Comparison of ENCODE assay signal across 22 cellular contexts in the genomic region with DNA sequence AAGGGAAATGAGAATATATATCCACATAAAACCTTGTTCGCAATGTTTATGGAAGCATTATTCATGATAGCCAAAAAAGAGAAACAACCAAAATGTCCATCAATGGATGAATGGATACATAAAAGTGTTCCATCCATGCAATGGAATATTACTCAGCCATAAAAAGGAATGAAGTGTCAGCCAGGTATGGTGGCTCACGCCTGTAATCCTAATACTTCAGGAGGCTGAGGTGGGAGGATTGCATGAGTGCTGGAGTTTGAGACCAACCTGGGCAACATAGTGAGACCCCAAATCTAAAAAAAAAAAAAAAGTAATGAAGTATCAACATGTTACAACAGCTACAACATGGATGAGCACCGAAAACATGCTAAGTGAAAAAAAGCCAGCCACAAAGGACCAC. TPM values are rescaled to one million over a fixed set of nuclear protein-coding genes. Genes with fewer than 3 reads are reported as not detected.
DNase-seq lines count a peak whose midpoint lies in the region; ATAC-seq and TF ChIP-seq lines count a peak whose summit lies in the region.
"Had no signal": no experiment of that assay in that cellular context is flagged by ENCODE, and none has a peak within 500 bp of the region (broad histone marks: within the 10 kb centered on the region; RNA-seq: fewer than 3 reads in every experiment).

No MANE protein-coding gene starts in this region.

- no peaks in the 10 kb centered on the region for H3K27me3 ChIP-seq in CD8-positive, alpha-beta T cell (ENCODE audit: insufficient read depth, low read length)
- H3K27me3 ChIP-seq in naive thymus-derived CD4-positive, alpha-beta T cell (ENCODE audit: control insufficient read depth in 2 of 2, insufficient read depth in 2 of 2, low read length in 2 of 2) = no peaks in the 10 kb centered on the region
- H3K27me3 ChIP-seq in suprapubic skin (no peaks in the 10 kb centered on the region), right lobe of liver (no peaks in the 10 kb centered on the region)
- H3K27me3 ChIP-seq: hepatocyte had no signal

- H3K36me3 ChIP-seq in CD8-positive, alpha-beta T cell (ENCODE audit: insufficient read depth, low read length) = no peaks in the 10 kb centered on the region
- no peaks in the 10 kb centered on the region for H3K36me3 ChIP-seq in naive thymus-derived CD4-positive, alpha-beta T cell (ENCODE audit: control insufficient read depth in 2 of 3, insufficient read depth in 3 of 3, low read length in 3 of 3)
- H3K36me3 ChIP-seq in suprapubic skin (no peaks in the 10 kb centered on the region), right lobe of liver (no peaks in the 10 kb centered on the region)

- peaks cover 38% of the 10 kb centered on the region for H3K36me3 Mint-ChIP-seq in T-helper 2 cell treated with Interferon-gamma antibody and Interleukin-4, amounts not matched to agents 5 μg/mL and 100 μg/mL, for 36 hours (ENCODE audit: low read depth)
- H3K36me3 Mint-ChIP-seq in CD8-positive, alpha-beta T cell = no peaks in the 10 kb centered on the region
- H3K36me3 Mint-ChIP-seq in activated T-helper 2 cell treated with anti-CD3 and anti-CD28 coated beads, Interferon-gamma antibody, Interleukin-2, Interleukin-4, amounts not matched to agents 10 μg/mL and 5 μg/mL and 100 μg/mL, durations not matched to agents 14 hours and 24 hours and 36 hours (ENCODE audit: low read depth) = peaks cover 39% of the 10 kb centered on the region
- peaks cover 0 to 26% (median 0%) of the 10 kb centered on the region in 5 donors for H3K36me3 Mint-ChIP-seq in naive thymus-derived CD4-positive, alpha-beta T cell
- H3K36me3 Mint-ChIP-seq: type B pancreatic cell had no signal

- H3K4me1 ChIP-seq in CD8-positive, alpha-beta T cell (ENCODE audit: insufficient read depth, low read length) = peaks cover 13% of the 10 kb centered on the region
- no peaks in the 10 kb centered on the region for H3K4me1 ChIP-seq in naive thymus-derived CD4-positive, alpha-beta T cell (ENCODE audit: control insufficient read depth in 2 of 2, insufficient read depth in 2 of 2, low read length in 2 of 2)
- H3K4me1 ChIP-seq in suprapubic skin (peaks cover 13% of the 10 kb centered on the region), right lobe of liver (peaks cover 0 to 8% (median 0%) of the 10 kb centered on the region in 4 donors)

- peak overlapping the region; percentile 85 for H3K27ac Mint-ChIP-seq in T-helper 2 cell treated with Interferon-gamma antibody and Interleukin-4, amounts not matched to agents 5 μg/mL and 100 μg/mL, for 36 hours
- no peak overlapping the region for H3K27ac Mint-ChIP-seq in CD8-positive, alpha-beta T cell
- peak overlapping the region; percentile 99 for H3K27ac Mint-ChIP-seq in activated T-helper 2 cell treated with anti-CD3 and anti-CD28 coated beads, Interferon-gamma antibody, Interleukin-2, Interleukin-4, amounts not matched to agents 10 μg/mL and 5 μg/mL and 100 μg/mL, durations not matched to agents 14 hours and 24 hours and 36 hours
- peak overlapping the region in 5 of 9 donors; percentile 23 to 94 (median 84) for H3K27ac Mint-ChIP-seq in naive thymus-derived CD4-positive, alpha-beta T cell
- H3K27ac Mint-ChIP-seq: HFFc6, type B pancreatic cell had no signal

- H3K4me3 Mint-ChIP-seq in T-helper 2 cell treated with Interferon-gamma antibody and Interleukin-4, amounts not matched to agents 5 μg/mL and 100 μg/mL, for 36 hours = peak overlapping the region; percentile 93
- peak overlapping the region; percentile 53 for H3K4me3 Mint-ChIP-seq in CD8-positive, alpha-beta T cell
- peak overlapping the region; percentile 99 for H3K4me3 Mint-ChIP-seq in activated T-helper 2 cell treated with anti-CD3 and anti-CD28 coated beads, Interferon-gamma antibody, Interleukin-2, Interleukin-4, amounts not matched to agents 10 μg/mL and 5 μg/mL and 100 μg/mL, durations not matched to agents 14 hours and 24 hours and 36 hours (ENCODE audit: low read depth)
- peak overlapping the region in 9 of 10 donors; percentile 55 to 95 (median 88) for H3K4me3 Mint-ChIP-seq in naive thymus-derived CD4-positive, alpha-beta T cell
- H3K4me3 Mint-ChIP-seq: type B pancreatic cell had no signal

- CTCF ChIA-PET in CD8-positive, alpha-beta T cell (lab: Charles Lee) = no interaction called here
- CTCF ChIA-PET in naive thymus-derived CD4-positive, alpha-beta T cell (lab: Charles Lee) = no interaction called here

- 95% methylated on average over 3 of the region's 3 CpGs for WGBS in suprapubic skin
- WGBS in right lobe of liver (ENCODE audit: insufficient coverage, low coverage, low lambda C conversion rate, missing lambda C conversion rate) = 91% methylated on average over 3 of the region's 3 CpGs

- no peaks in the 10 kb centered on the region for H3K27me3 Mint-ChIP-seq in T-helper 2 cell treated with Interferon-gamma antibody and Interleukin-4, amounts not matched to agents 5 μg/mL and 100 μg/mL, for 36 hours (ENCODE audit: low read depth)
- no peaks in the 10 kb centered on the region for H3K27me3 Mint-ChIP-seq in CD8-positive, alpha-beta T cell (ENCODE audit: low read depth)
- no peaks in the 10 kb centered on the region for H3K27me3 Mint-ChIP-seq in activated T-helper 2 cell treated with anti-CD3 and anti-CD28 coated beads, Interferon-gamma antibody, Interleukin-2, Interleukin-4, amounts not matched to agents 10 μg/mL and 5 μg/mL and 100 μg/mL, durations not matched to agents 14 hours and 24 hours and 36 hours (ENCODE audit: low read depth)
- H3K27me3 Mint-ChIP-seq in naive thymus-derived CD4-positive, alpha-beta T cell = no peaks in the 10 kb centered on the region

- H3K4me1 Mint-ChIP-seq in T-helper 2 cell treated with Interferon-gamma antibody and Interleukin-4, amounts not matched to agents 5 μg/mL and 100 μg/mL, for 36 hours (ENCODE audit: low read depth) = peaks cover 59% of the 10 kb centered on the region
- peaks cover 26% of the 10 kb centered on the region for H3K4me1 Mint-ChIP-seq in CD8-positive, alpha-beta T cell (ENCODE audit: low read depth)
- peaks cover 52% of the 10 kb centered on the region for H3K4me1 Mint-ChIP-seq in activated T-helper 2 cell treated with anti-CD3 and anti-CD28 coated beads, Interferon-gamma antibody, Interleukin-2, Interleukin-4, amounts not matched to agents 10 μg/mL and 5 μg/mL and 100 μg/mL, durations not matched to agents 14 hours and 24 hours and 36 hours (ENCODE audit: low read depth)
- peaks cover 16 to 57% (median 35%) of the 10 kb centered on the region in 7 donors for H3K4me1 Mint-ChIP-seq in naive thymus-derived CD4-positive, alpha-beta T cell

- POLR2A ChIA-PET in CD8-positive, alpha-beta T cell (lab: Charles Lee) = no interaction called here
- POLR2A ChIA-PET in naive thymus-derived CD4-positive, alpha-beta T cell (lab: Charles Lee) = interaction anchor here (0.7 kb wide), 1 partner anchor 12 kb away, joined by 3 read pairs; no protein-coding TSS in a partner anchor

- ATAC-seq in CD8-positive, alpha-beta T cell = no peak
- no peak for ATAC-seq in naive thymus-derived CD4-positive, alpha-beta T cell
- ATAC-seq in right lobe of liver = no peak

- no peak for TF ChIP-seq CTCF in CD8-positive, alpha-beta T cell (IDR thresholded peaks at IDR 0.05)
- TF ChIP-seq CTCF in suprapubic skin (IDR thresholded peaks at IDR 0.05) = no peak
- TF ChIP-seq CTCF in right lobe of liver (IDR thresholded peaks at IDR 0.05) = no peak

- intact Hi-C loops in CD8-positive, alpha-beta T cell (cut with DNase I, micrococcal nuclease) = no loop called here
- intact Hi-C loops in activated T-helper 2 cell treated with anti-CD3 and anti-CD28 coated beads, Interferon-gamma antibody, Interleukin-2, Interleukin-4, amounts not matched to agents 10 μg/mL and 5 μg/mL and 100 μg/mL, durations not matched to agents 14 hours and 24 hours and 36 hours (cut with micrococcal nuclease) = loop anchor here (1.0 kb wide), 1 partner anchor 12 kb away; no protein-coding TSS in a partner anchor
- intact Hi-C loops in naive thymus-derived CD4-positive, alpha-beta T cell (cut with micrococcal nuclease) = loop anchor here in 1 of 2 donors (10.0 kb wide), 1 partner anchor 333 kb away; a partner anchor contains a TSS
- intact Hi-C loops in right lobe of liver (cut with DNase I) = no loop called here

- TF ChIP-seq POLR2A in suprapubic skin (IDR thresholded peaks at IDR 0.05) (no peak), right lobe of liver (IDR thresholded peaks at IDR 0.05) (no peak)

- no peak overlapping the region for H3K4me3 ChIP-seq in CD8-positive, alpha-beta T cell (ENCODE audit: low read depth, low read length)
- H3K4me3 ChIP-seq in naive thymus-derived CD4-positive, alpha-beta T cell (ENCODE audit: low read length) = no peak overlapping the region
- H3K4me3 ChIP-seq in suprapubic skin (no peak overlapping the region), right lobe of liver (no peak overlapping the region)
- H3K4me3 ChIP-seq: hepatocyte had no signal

- no peak for DNase-seq in T-helper 2 cell treated with Interferon-gamma antibody and Interleukin-4, amounts not matched to agents 5 μg/mL and 100 μg/mL, for 36 hours (ENCODE audit: low spot score)
- DNase-seq in T-helper 2 cell (no peak), suprapubic skin (ENCODE audit: low spot score in 2 of 2) (no peak), right lobe of liver (no peak), KG1 (lab: John Stamatoyannopoulos, UW) (no peak)
- no peak for DNase-seq in CD8-positive, alpha-beta T cell
- no peak for DNase-seq in activated T-helper 2 cell treated with anti-CD3 and anti-CD28 coated beads, Interferon-gamma antibody, Interleukin-2, Interleukin-4, amounts not matched to agents 10 μg/mL and 5 μg/mL and 100 μg/mL, durations not matched to agents 14 hours and 24 hours and 36 hours (ENCODE audit: low spot score)
- DNase-seq in naive thymus-derived CD4-positive, alpha-beta T cell = no peak
- DNase-seq: 8988T; activated CD4-positive, CD25-positive, alpha-beta regulatory T cell; activated CD8-positive, alpha-beta memory T cell treated with anti-CD3 and anti-CD28 coated beads, Interleukin-2, amount 50 U/mL, for 4 hours; DMS 273 treated with DMSO at 0.1 percent for 48 hours; foreskin fibroblast; GDM1; HFFc6; NCI-H1417; NCI-H524; small intestine; stimulated activated naive CD4-positive, alpha-beta T cell treated with Interleukin-2 at 50 U/mL for 16 hours had no signal

- H3K9me3 ChIP-seq in CD8-positive, alpha-beta T cell (ENCODE audit: low read length) = no peaks in the 10 kb centered on the region
- H3K9me3 ChIP-seq in naive thymus-derived CD4-positive, alpha-beta T cell (ENCODE audit: control insufficient read depth in 2 of 3, low read length in 3 of 3) = no peaks in the 10 kb centered on the region
- H3K9me3 ChIP-seq in suprapubic skin (no peaks in the 10 kb centered on the region), right lobe of liver (no peaks in the 10 kb centered on the region)

- no peak overlapping the region for H3K27ac ChIP-seq in CD8-positive, alpha-beta T cell (ENCODE audit: low read depth, low read length)
- no peak overlapping the region for H3K27ac ChIP-seq in naive thymus-derived CD4-positive, alpha-beta T cell (ENCODE audit: low read depth, low read length)
- no peak overlapping the region for H3K27ac ChIP-seq in suprapubic skin
- H3K27ac ChIP-seq in right lobe of liver = no peak overlapping the region
- H3K27ac ChIP-seq: hepatocyte, HL-60 had no signal

- H3K9me3 Mint-ChIP-seq in T-helper 2 cell treated with Interferon-gamma antibody and Interleukin-4, amounts not matched to agents 5 μg/mL and 100 μg/mL, for 36 hours = no peaks in the 10 kb centered on the region
- no peaks in the 10 kb centered on the region for H3K9me3 Mint-ChIP-seq in CD8-positive, alpha-beta T cell
- no peaks in the 10 kb centered on the region for H3K9me3 Mint-ChIP-seq in activated T-helper 2 cell treated with anti-CD3 and anti-CD28 coated beads, Interferon-gamma antibody, Interleukin-2, Interleukin-4, amounts not matched to agents 10 μg/mL and 5 μg/mL and 100 μg/mL, durations not matched to agents 14 hours and 24 hours and 36 hours
- peaks cover 0 to 3% (median 0%) of the 10 kb centered on the region in 11 donors for H3K9me3 Mint-ChIP-seq in naive thymus-derived CD4-positive, alpha-beta T cell
- H3K9me3 Mint-ChIP-seq: HFFc6, type B pancreatic cell had no signal

- no peak for TF ChIP-seq EP300 in suprapubic skin (IDR thresholded peaks at IDR 0.05)

RNA-seq across cellular contexts. Expression of a gene that starts 23.6 kb away (rescaled TPM):
- total RNA-seq in CD8-positive, alpha-beta T cell = 1 to 10 TPM; 8.7 to 9.6 TPM
- 24.8 and 25.2 TPM in 2 replicates for total RNA-seq in activated T-helper 2 cell treated with anti-CD3 and anti-CD28 coated beads, Interferon-gamma antibody, Interleukin-2, Interleukin-4, amounts not matched to agents 10 μg/mL and 5 μg/mL and 100 μg/mL, durations not matched to agents 14 hours and 24 hours and 36 hours
- total RNA-seq in naive thymus-derived CD4-positive, alpha-beta T cell = 10 to 100 TPM; 14.6 to 28.7 (median 27.8) TPM
- polyA plus RNA-seq in naive thymus-derived CD4-positive, alpha-beta T cell = 10 to 100 TPM; 14.3 to 21.0 TPM
- total RNA-seq in suprapubic skin (10 to 100 TPM in 3 of 4 donors, 1 to 10 TPM in 1; 7.9 to 16.2 (median 10.6) TPM), right lobe of liver (10 to 100 TPM in 1 of 6 experiments, 1 to 10 TPM in 5; 3.0 to 10.1 (median 6.4) TPM)

RNA-seq across cellular contexts. Expression of a gene that starts 52.2 kb away (rescaled TPM):
- total RNA-seq in CD8-positive, alpha-beta T cell = under 1 TPM; 0.25 to 0.43 TPM
- total RNA-seq in activated T-helper 2 cell treated with anti-CD3 and anti-CD28 coated beads, Interferon-gamma antibody, Interleukin-2, Interleukin-4, amounts not matched to agents 10 μg/mL and 5 μg/mL and 100 μg/mL, durations not matched to agents 14 hours and 24 hours and 36 hours = 1.3 and 1.6 TPM in 2 replicates
- total RNA-seq in naive thymus-derived CD4-positive, alpha-beta T cell = 1 to 10 TPM in 4 of 5 experiments, under 1 TPM in 1; 0.66 to 1.3 (median 1.3) TPM
- under 1 TPM; 0.72 to 0.99 TPM for polyA plus RNA-seq in naive thymus-derived CD4-positive, alpha-beta T cell
- total RNA-seq in suprapubic skin = 10 to 100 TPM in 1 of 4 donors, 1 to 10 TPM in 3; 4.8 to 15.5 (median 5.3) TPM
- total RNA-seq in right lobe of liver = 1 to 10 TPM; 1.3 to 5.1 (median 2.5) TPM
